In the genomic region with DNA sequence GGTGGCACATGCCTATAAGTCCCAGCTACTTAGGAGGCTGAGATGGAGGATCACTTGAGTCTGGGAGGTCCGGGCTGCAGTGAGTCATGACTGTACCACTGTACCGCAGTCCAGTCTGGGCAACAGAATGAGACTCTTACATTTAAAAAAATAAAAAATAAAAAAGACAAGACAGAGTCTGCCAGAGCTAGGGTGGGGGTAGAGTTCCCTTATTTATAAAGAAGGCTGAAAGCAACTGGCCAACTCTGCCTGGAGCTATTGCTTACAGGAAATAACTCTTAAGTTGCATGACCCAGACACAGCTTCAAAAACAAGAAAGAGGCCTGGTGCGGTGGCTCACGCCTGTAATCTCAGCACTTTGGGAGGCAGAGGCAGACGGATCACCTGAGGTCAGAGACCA, we compare ENCODE assay signal across 13 cellular contexts. TPM values are rescaled to one million over a fixed set of nuclear protein-coding genes. Genes with fewer than 3 reads are reported as not detected.
DNase-seq lines count a peak whose midpoint lies in the region; ATAC-seq and TF ChIP-seq lines count a peak whose summit lies in the region.
"Had no signal": no experiment of that assay in that cellular context is flagged by ENCODE, and none has a peak within 500 bp of the region (broad histone marks: within the 10 kb centered on the region; RNA-seq: fewer than 3 reads in every experiment).

No MANE protein-coding gene starts in this region.

- no peak for ATAC-seq in HG03045 (IDR thresholded peaks at IDR 0.05; ENCODE audit: unreplicated experiment)
- ATAC-seq: activated naive CD8-positive, alpha-beta T cell treated with anti-CD3 and anti-CD28 coated beads, Interleukin-2, amount 50 U/mL, for 24 hours had no signal

- H3K4me1 ChIP-seq in esophagus muscularis mucosa, result peaks cover 27 to 70% (median 62%) of the 10 kb centered on the region in 4 donors

- TF ChIP-seq EP300 in esophagus muscularis mucosa (IDR thresholded peaks at IDR 0.05), result no peak

- DNase-seq in AG09309 (ENCODE audit: low read depth), result peak; percentile 31
- DNase-seq in MV-4-11 (lab: John Stamatoyannopoulos, UW), result peak; percentile 55
- no peak for DNase-seq in esophagus muscularis mucosa (ENCODE audit: extremely low spot score)
- DNase-seq in myocyte (ENCODE audit: low read depth), result peak; percentile 15
- no peak for DNase-seq in stimulated activated naive CD4-positive, alpha-beta T cell treated with Interleukin-2 at 50 U/mL for 16 hours (lab: John Stamatoyannopoulos, UW)
- DNase-seq in NCI-H774 (lab: John Stamatoyannopoulos, UW), result no peak
- no peak for DNase-seq in foreskin fibroblast
- DNase-seq: activated naive CD8-positive, alpha-beta T cell treated with anti-CD3 and anti-CD28 coated beads, Interleukin-2, amount 50 U/mL, for 24 hours; glutamatergic neuron; SHP77 treated with DMSO at 0.1 percent for 48 hours; stimulated activated CD4-positive, alpha-beta T cell treated with anti-CD3 and anti-CD28 coated beads, Interleukin-2, amount 100 ng/mL, for 24 hours had no signal

- H3K36me3 ChIP-seq in esophagus muscularis mucosa, result peaks cover 0 to under 1% (median 0%) of the 10 kb centered on the region in 4 donors

- intact Hi-C loops in esophagus muscularis mucosa (cut with DNase I), result no loop called here

- 68% methylated on average over 5 of the region's 5 CpGs for WGBS in esophagus muscularis mucosa

- peak overlapping the region; percentile 58 to 76 (median 67) for H3K27ac ChIP-seq in esophagus muscularis mucosa (replicated peaks in 1 of 4)

- TF ChIP-seq CTCF in AG09309 (IDR thresholded peaks at IDR 0.05; ENCODE audit: control insufficient read depth, insufficient read depth, low read depth, low read length, missing control alignments) (no peak), esophagus muscularis mucosa (IDR thresholded peaks at IDR 0.05) (no peak), foreskin fibroblast (IDR thresholded peaks at IDR 0.05; ENCODE audit: low read depth, low read length) (no peak)

- TF ChIP-seq POLR2A in esophagus muscularis mucosa (IDR thresholded peaks at IDR 0.05; ENCODE audit: low read depth), result no peak

- no peaks in the 10 kb centered on the region for H3K27me3 ChIP-seq in esophagus muscularis mucosa

- no peak overlapping the region for H3K4me3 ChIP-seq in AG09309 (ENCODE audit: control insufficient read depth, low read depth, low read length)
- H3K4me3 ChIP-seq in esophagus muscularis mucosa, result no peak overlapping the region
- no peak overlapping the region for H3K4me3 ChIP-seq in foreskin fibroblast (ENCODE audit: low read depth in 1 of 2, low read length in 2 of 2)
- H3K4me3 ChIP-seq: thoracic aorta had no signal

- H3K9me3 ChIP-seq in esophagus muscularis mucosa, result no peaks in the 10 kb centered on the region
- H3K9me3 ChIP-seq: thoracic aorta had no signal

RNA-seq across cellular contexts. Expression of gene NUMB, which starts 31.5 kb away (rescaled TPM):
- total RNA-seq in esophagus muscularis mucosa, result 10 to 100 TPM; 49.2 to 63.4 (median 50.7) TPM
- total RNA-seq in myocyte, result 13.5 and 17.2 TPM in 2 replicates
- 32.4 TPM for polyA plus RNA-seq in myocyte (2012)

Comparison
In these comparisons a context has a peak if more than half of its experiments do, and no peak if none do; other contexts are left out.
1. DNase-seq: peak in AG09309 (single experiment), MV-4-11 (single experiment) and myocyte (single experiment); none in esophagus muscularis mucosa (single experiment), stimulated activated naive CD4-positive, alpha-beta T cell treated with Interleukin-2 at 50 U/mL for 16 hours (single experiment), NCI-H774 (single experiment) and foreskin fibroblast (0 of 2).